ENCODE assay signal across 10 cellular contexts in the genomic region with DNA sequence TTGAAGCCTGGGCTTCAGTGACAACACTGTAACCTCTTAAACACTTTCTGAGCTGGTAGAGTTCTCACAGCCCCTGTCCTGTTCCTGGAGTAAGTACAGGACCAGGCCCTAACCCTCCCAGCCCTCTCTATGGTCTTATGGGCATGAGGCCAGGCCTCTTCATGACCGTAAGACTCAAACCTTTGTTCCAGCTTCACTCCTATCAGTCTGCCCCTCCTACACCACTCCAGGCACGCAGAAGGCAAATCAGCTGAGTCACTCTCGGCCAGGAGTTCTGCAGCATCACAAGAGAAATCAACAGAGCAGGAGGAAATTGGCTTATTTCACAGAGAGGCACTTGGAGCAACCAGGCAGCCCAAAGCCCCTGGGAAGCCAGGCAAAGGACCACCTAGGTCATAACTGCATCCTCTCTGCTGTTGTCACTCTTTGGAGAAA. TPM values are rescaled to one million over a fixed set of nuclear protein-coding genes. Genes with fewer than 3 reads are reported as not detected.
DNase-seq lines count a peak whose midpoint lies in the region; ATAC-seq and TF ChIP-seq lines count a peak whose summit lies in the region.
"Had no signal": no experiment of that assay in that cellular context is flagged by ENCODE, and none has a peak within 500 bp of the region (broad histone marks: within the 10 kb centered on the region; RNA-seq: fewer than 3 reads in every experiment).

No MANE protein-coding gene starts in this region.

- no peaks in the 10 kb centered on the region for H3K9me3 ChIP-seq in adipocyte (ENCODE audit: control insufficient read depth, low read length)
- no peaks in the 10 kb centered on the region for H3K9me3 ChIP-seq in gastroesophageal sphincter
- no peaks in the 10 kb centered on the region for H3K9me3 ChIP-seq in suprapubic skin

- H3K4me3 ChIP-seq in adipocyte (ENCODE audit: low read length): no peak overlapping the region
- no peak overlapping the region for H3K4me3 ChIP-seq in gastroesophageal sphincter
- no peak overlapping the region for H3K4me3 ChIP-seq in suprapubic skin

- no peak for TF ChIP-seq CTCF in C4-2B (conservative IDR thresholded peaks at IDR 0.05)
- TF ChIP-seq CTCF in gastroesophageal sphincter (IDR thresholded peaks at IDR 0.05): no peak
- no peak for TF ChIP-seq CTCF in suprapubic skin (IDR thresholded peaks at IDR 0.05)

- DNase-seq in NCI-H1092 treated with DMSO at 0.1 percent for 48 hours (lab: John Stamatoyannopoulos, UW) (peak; percentile 47), adipocyte (ENCODE audit: low read depth) (peak; percentile 63), kidney tubule cell (ENCODE audit: low spot score) (peak; percentile 70), RPMI8226 (no peak), suprapubic skin (ENCODE audit: low spot score in 2 of 2) (no peak)
- DNase-seq: activated effector memory CD4-positive, alpha-beta T cell treated with Interleukin-2 at 50 U/mL for 16 hours; naive B cell had no signal

- TF ChIP-seq EP300 in gastroesophageal sphincter (IDR thresholded peaks at IDR 0.05): no peak
- TF ChIP-seq EP300 in suprapubic skin (IDR thresholded peaks at IDR 0.05): no peak

- ATAC-seq in gastroesophageal sphincter (no peak), GM19023 (IDR thresholded peaks at IDR 0.05; ENCODE audit: unreplicated experiment) (no peak)

- WGBS in gastroesophageal sphincter (ENCODE audit: low coverage in 1 of 2), 2 donors: 20% methylated on average over 1 of the region's 3 CpGs; no CpG with 5 or more reads in 1 of the 2 donors
- WGBS in suprapubic skin: 27% methylated on average over 3 of the region's 3 CpGs

- H3K27me3 ChIP-seq in adipocyte (replicated peaks; ENCODE audit: control insufficient read depth, insufficient read depth, low read length): peaks cover 25% of the 10 kb centered on the region
- peaks cover 4% of the 10 kb centered on the region for H3K27me3 ChIP-seq in gastroesophageal sphincter
- H3K27me3 ChIP-seq in suprapubic skin: no peaks in the 10 kb centered on the region

- no peak overlapping the region for H3K9ac ChIP-seq in adipocyte (ENCODE audit: low read length)

- H3K4me1 ChIP-seq in adipocyte (ENCODE audit: control insufficient read depth, insufficient read depth, low read length) (peaks cover 6% of the 10 kb centered on the region), gastroesophageal sphincter (no peaks in the 10 kb centered on the region), suprapubic skin (peaks cover 26% of the 10 kb centered on the region)

- H3K27ac ChIP-seq in C4-2B (peak overlapping the region; percentile 14; the same call in 1 of the 2 replicates), gastroesophageal sphincter (no peak overlapping the region), suprapubic skin (no peak overlapping the region)

- TF ChIP-seq POLR2A in gastroesophageal sphincter (IDR thresholded peaks at IDR 0.05): no peak
- TF ChIP-seq POLR2A in suprapubic skin (IDR thresholded peaks at IDR 0.05): no peak

- H3K36me3 ChIP-seq in adipocyte (ENCODE audit: control insufficient read depth, insufficient read depth, low read length, severe bottlenecking) (no peaks in the 10 kb centered on the region), gastroesophageal sphincter (no peaks in the 10 kb centered on the region), suprapubic skin (no peaks in the 10 kb centered on the region)

RNA-seq across cellular contexts. Expression of a gene that starts 25.3 kb away (rescaled TPM):
- total RNA-seq in gastroesophageal sphincter (10 to 100 TPM; 37.4 to 58.3 (median 40.4) TPM), suprapubic skin (10 to 100 TPM; 24.7 to 89.7 (median 36.6) TPM)

Comparison
In these comparisons a context has a peak if more than half of its experiments do, and no peak if none do; other contexts are left out.
1. DNase-seq: peak in NCI-H1092 treated with DMSO at 0.1 percent for 48 hours (single experiment), adipocyte (single experiment) and kidney tubule cell (single experiment); none in RPMI8226 (single experiment) and suprapubic skin (0 of 2).